ENCODE assay signal across 20 cellular contexts in the genomic region with DNA sequence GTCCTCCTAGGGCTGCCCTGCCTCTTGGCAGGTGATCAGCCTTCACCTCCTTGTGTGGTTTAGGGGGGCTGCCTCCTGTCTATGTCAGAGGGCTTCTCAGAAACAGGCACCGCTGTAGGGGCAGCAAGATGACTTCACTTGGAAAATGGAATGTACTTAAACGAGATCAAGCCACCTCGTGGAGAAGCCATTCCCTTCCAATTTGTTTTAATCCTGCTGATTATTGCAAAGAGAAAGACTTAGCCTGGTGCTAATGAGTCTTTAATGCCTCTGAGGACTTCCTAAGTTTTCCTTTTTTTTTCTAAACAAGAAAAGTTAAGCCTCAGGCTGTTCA.
DNase-seq lines count a peak whose midpoint lies in the region; ATAC-seq and TF ChIP-seq lines count a peak whose summit lies in the region.
"Had no signal": no experiment of that assay in that cellular context is flagged by ENCODE, and none has a peak within 500 bp of the region (broad histone marks: within the 10 kb centered on the region; RNA-seq: fewer than 3 reads in every experiment).

No MANE protein-coding gene starts in this region.

- DNase-seq in NCI-H524 (lab: John Stamatoyannopoulos, UW): peak; percentile 34 to 60
- DNase-seq in colonic mucosa: no peak
- DNase-seq in type B pancreatic cell (ENCODE audit: extremely low spot score, unreplicated experiment): no peak
- DNase-seq in putamen (ENCODE audit: low spot score): no peak
- DNase-seq: activated CD4-positive, alpha-beta T cell treated with anti-CD3 and anti-CD28 coated beads for 1 hour; activated CD8-positive, alpha-beta T cell treated with anti-CD3 and anti-CD28 coated beads, Interleukin-2, amount 10 ng/mL, durations not matched to agents 7 days and 5 days; activated T-cell treated with anti-CD3 and anti-CD28 coated beads, Interleukin-2, amount 50 U/mL, for 1 hour; GF-D8; heart right ventricle; left ventricle myocardium superior; MG63; NCI-H2171; nucleus accumbens; substantia nigra had no signal

- H3K27me3 Mint-ChIP-seq in type B pancreatic cell: no peaks in the 10 kb centered on the region

- peaks cover 10% of the 10 kb centered on the region for H3K4me1 Mint-ChIP-seq in type B pancreatic cell (ENCODE audit: unreplicated experiment)

- H3K4me3 Mint-ChIP-seq in type B pancreatic cell: no peak overlapping the region
- H3K4me3 Mint-ChIP-seq: activated CD8-positive, alpha-beta T cell treated with anti-CD3 and anti-CD28 coated beads, Interleukin-2, amount 10 ng/mL, durations not matched to agents 7 days and 5 days had no signal

- no peaks in the 10 kb centered on the region for H3K27me3 ChIP-seq in colonic mucosa
- no peaks in the 10 kb centered on the region for H3K27me3 ChIP-seq in mucosa of rectum (ENCODE audit: control insufficient read depth in 2 of 2, insufficient read depth in 2 of 2, low read length in 2 of 2)
- H3K27me3 ChIP-seq: MG63, right atrium auricular region, vagina had no signal

- peaks cover 11% of the 10 kb centered on the region for H3K36me3 Mint-ChIP-seq in type B pancreatic cell

- H3K27ac Mint-ChIP-seq in type B pancreatic cell: peak overlapping the region; percentile 55
- H3K27ac Mint-ChIP-seq: activated CD8-positive, alpha-beta T cell treated with anti-CD3 and anti-CD28 coated beads, Interleukin-2, amount 10 ng/mL, durations not matched to agents 7 days and 5 days had no signal

- H3K4me1 ChIP-seq in colonic mucosa (peaks cover 3% of the 10 kb centered on the region), mucosa of rectum (ENCODE audit: control insufficient read depth in 2 of 2, insufficient read depth in 2 of 2, low read length in 2 of 2) (peaks cover 16 to 39% of the 10 kb centered on the region in 2 donors)
- H3K4me1 ChIP-seq: right atrium auricular region, vagina had no signal

- no peak for ATAC-seq in GM21576 (IDR thresholded peaks at IDR 0.05; ENCODE audit: unreplicated experiment)
- ATAC-seq in GM21825 (IDR thresholded peaks at IDR 0.05; ENCODE audit: unreplicated experiment): no peak
- ATAC-seq: activated CD8-positive, alpha-beta T cell treated with anti-CD3 and anti-CD28 coated beads, Interleukin-2, amount 10 ng/mL, durations not matched to agents 7 days and 5 days; HCT116; left ventricle myocardium superior had no signal

- no peaks in the 10 kb centered on the region for H3K36me3 ChIP-seq in colonic mucosa
- no peaks in the 10 kb centered on the region for H3K36me3 ChIP-seq in mucosa of rectum (ENCODE audit: control insufficient read depth in 2 of 2, insufficient read depth in 2 of 2, low read length in 2 of 2)
- H3K36me3 ChIP-seq: heart right ventricle, MG63, right atrium auricular region, vagina had no signal

- peak overlapping the region; percentile 49 for H3K27ac ChIP-seq in colonic mucosa
- peak overlapping the region; percentile 84 to 87 for H3K27ac ChIP-seq in mucosa of rectum (ENCODE audit: low read depth in 2 of 2, low read length in 2 of 2)
- H3K27ac ChIP-seq: heart right ventricle, right atrium auricular region, vagina had no signal

- peak overlapping the region in 1 of 2 donors; percentile 57 for H3K9ac ChIP-seq in colonic mucosa (ENCODE audit: low read depth in 2 of 2, low read length in 2 of 2)
- H3K9ac ChIP-seq in mucosa of rectum (ENCODE audit: low read depth in 1 of 2, low read length in 2 of 2): peak overlapping the region; percentile 6 to 67

- no peak overlapping the region for H3K4me3 ChIP-seq in colonic mucosa
- no peak overlapping the region for H3K4me3 ChIP-seq in mucosa of rectum (ENCODE audit: low read length in 2 of 2)
- H3K4me3 ChIP-seq: heart right ventricle, MG63, right atrium auricular region, vagina had no signal

- TF ChIP-seq CTCF in colonic mucosa (IDR thresholded peaks at IDR 0.05) (no peak), type B pancreatic cell (conservative IDR thresholded peaks at IDR 0.05) (no peak)

- intact Hi-C loops in colonic mucosa (cut with DNase I): no loop called here

- H3K9me3 Mint-ChIP-seq in type B pancreatic cell: peaks cover 22% of the 10 kb centered on the region

- H3K9me3 ChIP-seq in colonic mucosa (no peaks in the 10 kb centered on the region), mucosa of rectum (ENCODE audit: control insufficient read depth in 2 of 2, low read length in 2 of 2) (peaks cover 0 to 3% of the 10 kb centered on the region in 2 donors)
- H3K9me3 ChIP-seq: vagina had no signal

Comparison
In these comparisons a context has a peak if more than half of its experiments do, and no peak if none do; other contexts are left out.
1. DNase-seq: peak in NCI-H524 (2 of 2); none in colonic mucosa (single experiment), type B pancreatic cell (single experiment) and putamen (single experiment).